28 cellular contexts compared by ENCODE assay signal in the genomic region with DNA sequence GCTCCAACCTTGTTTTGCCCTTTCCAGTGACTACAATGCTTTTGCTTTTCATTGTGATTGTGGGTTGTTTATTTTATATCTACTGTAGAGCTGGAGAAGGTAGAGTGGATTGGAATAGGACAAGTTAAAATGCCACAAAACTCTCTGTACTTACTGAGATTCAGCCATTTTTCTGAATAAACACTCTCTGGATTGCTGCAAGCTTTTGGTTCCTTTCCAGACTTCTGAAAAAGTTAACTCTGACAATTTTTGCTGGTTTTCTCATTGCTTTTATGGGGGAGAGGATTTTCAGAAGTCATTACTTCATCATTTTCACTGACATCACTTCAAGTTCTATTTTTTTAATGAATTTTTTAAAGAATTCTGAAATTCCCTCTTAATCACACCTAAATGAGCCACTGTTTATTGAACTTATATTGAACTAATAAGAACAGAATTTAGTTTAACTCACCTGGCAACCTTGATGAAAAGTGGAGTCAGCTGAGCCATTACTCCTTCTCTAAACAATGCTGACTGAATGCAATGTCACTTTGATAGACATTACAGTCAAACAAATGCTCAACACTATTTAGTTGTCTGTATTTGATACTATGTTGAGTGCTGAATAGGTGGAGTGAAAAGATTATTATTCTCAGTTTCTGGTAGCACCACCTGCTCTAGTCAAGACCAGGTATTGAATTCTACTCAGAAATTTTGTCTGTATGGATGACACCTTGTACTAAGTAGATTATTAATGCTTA.
"Had no signal": no experiment of that assay in that cellular context is flagged by ENCODE, and none has a peak within 500 bp of the region (broad histone marks: within the 10 kb centered on the region; RNA-seq: fewer than 3 reads in every experiment).

No MANE protein-coding gene starts in this region.

- H3K36me3 Mint-ChIP-seq: stimulated activated effector memory CD8-positive, alpha-beta T cell treated with anti-CD3 and anti-CD28 coated beads, Interleukin-12 subunit alpha, Interleukin-12 subunit beta, amount 100 ng/mL, for 72 hours had no signal

- ATAC-seq: left lobe of liver; natural killer cell treated with Interleukin-12 subunit alpha and Interleukin-12 subunit beta and Interleukin-15 and Interleukin-18, amount 100 ng/mL, for 72 hours; sciatic nerve; stimulated activated effector memory CD8-positive, alpha-beta T cell treated with anti-CD3 and anti-CD28 coated beads, Interleukin-12 subunit alpha, Interleukin-12 subunit beta, amount 100 ng/mL, for 72 hours had no signal

- H3K27me3 Mint-ChIP-seq: dendritic cell treated with granulocyte-macrophage colony-stimulating factor and Interleukin-4, amounts not matched to agents 40 ng/mL and 50 ng/mL, for 4 days; memory B cell; naive B cell had no signal

- H3K4me3 ChIP-seq: colonic mucosa, esophagus muscularis mucosa, lung, neural progenitor cell, prostate gland, right atrium auricular region, stomach, thoracic aorta, tibial nerve, upper lobe of left lung had no signal

- H3K9ac ChIP-seq: neural progenitor cell had no signal

- H3K27me3 ChIP-seq: colonic mucosa, esophagus muscularis mucosa, neural progenitor cell, right atrium auricular region, stomach, tibial nerve, upper lobe of left lung had no signal

- H3K9me3 ChIP-seq: colonic mucosa, prostate gland had no signal

- H3K27ac ChIP-seq: colonic mucosa, epithelial cell of prostate, esophagus muscularis mucosa, neural progenitor cell, prostate gland, right atrium auricular region, stomach, thoracic aorta, tibial nerve, upper lobe of left lung had no signal

- H3K27ac Mint-ChIP-seq: dendritic cell treated with granulocyte-macrophage colony-stimulating factor and Interleukin-4, amounts not matched to agents 40 ng/mL and 50 ng/mL, for 4 days; endodermal cell; memory B cell; naive B cell; natural killer cell treated with Interleukin-12 subunit alpha and Interleukin-12 subunit beta and Interleukin-15 and Interleukin-18, amount 100 ng/mL, for 72 hours; neural progenitor cell; stimulated activated effector memory CD8-positive, alpha-beta T cell treated with anti-CD3 and anti-CD28 coated beads, Interleukin-12 subunit alpha, Interleukin-12 subunit beta, amount 100 ng/mL, for 72 hours had no signal

- DNase-seq: colonic mucosa; effector CD8-positive, alpha-beta T cell; endodermal cell; head of caudate nucleus; kidney; naive B cell; stimulated activated CD4-positive, alpha-beta T cell treated with anti-CD3 and anti-CD28 coated beads, Interleukin-2, amount 100 ng/mL, for 24 hours; stimulated activated CD4-positive, alpha-beta T cell treated with anti-CD3 and anti-CD28 coated beads, Interleukin-4, amount 100 ng/mL, for 24 hours; stimulated activated naive CD4-positive, alpha-beta T cell treated with Interleukin-2 at 50 U/mL for 16 hours; stomach; substantia nigra; upper lobe of left lung had no signal

- H3K4me2 ChIP-seq: neural progenitor cell had no signal

- H3K4me1 Mint-ChIP-seq: memory B cell; naive B cell; stimulated activated effector memory CD8-positive, alpha-beta T cell treated with anti-CD3 and anti-CD28 coated beads, Interleukin-12 subunit alpha, Interleukin-12 subunit beta, amount 100 ng/mL, for 72 hours had no signal

- H3K4me3 Mint-ChIP-seq: dendritic cell treated with granulocyte-macrophage colony-stimulating factor and Interleukin-4, amounts not matched to agents 40 ng/mL and 50 ng/mL, for 4 days; endodermal cell; memory B cell; naive B cell; natural killer cell treated with Interleukin-12 subunit alpha and Interleukin-12 subunit beta and Interleukin-15 and Interleukin-18, amount 100 ng/mL, for 72 hours; neural progenitor cell; stimulated activated effector memory CD8-positive, alpha-beta T cell treated with anti-CD3 and anti-CD28 coated beads, Interleukin-12 subunit alpha, Interleukin-12 subunit beta, amount 100 ng/mL, for 72 hours had no signal

- H2AFZ ChIP-seq: neural progenitor cell had no signal

- H3K36me3 ChIP-seq: colonic mucosa, esophagus muscularis mucosa, neural progenitor cell, prostate gland, right atrium auricular region, stomach, thoracic aorta, tibial nerve, upper lobe of left lung had no signal

- H3K4me1 ChIP-seq: colonic mucosa, prostate gland, right atrium auricular region, stomach had no signal

- FAIRE-seq: frontal cortex, kidney, urothelium cell line had no signal
